Comparison of ENCODE assay signal across 1 cellular context in genomic region chr20:62907377-62908317, GRCh38.
TF ChIP-seq lines count a peak whose summit lies in the region.

No MANE protein-coding gene starts in this region.

TF ChIP-seq in liver, 16 proteins besides CTCF, POLR2A, EP300 and RAD21 (continued from another document):
- TF ChIP-seq ZBTB33 (IDR thresholded peaks at IDR 0.05) = no peak
